Comparison of ENCODE assay signal across 8 cellular contexts in genomic region chr2:10412380-10412779, GRCh38. TPM values are rescaled to one million over a fixed set of nuclear protein-coding genes. Genes with fewer than 3 reads are reported as not detected.
A peak's percentile ranks its signal among the peaks of the same experiment; 100 is the strongest.
DNase-seq lines count a peak whose midpoint lies in the region; ATAC-seq and TF ChIP-seq lines count a peak whose summit lies in the region.

No MANE protein-coding gene starts in this region.

- no peak overlapping the region for H3K18ac ChIP-seq in trophoblast cell (ENCODE audit: low read length)

- no peaks in the 10 kb centered on the region for H3K27me3 Mint-ChIP-seq in activated naive CD4-positive, alpha-beta T cell treated with anti-CD3 and anti-CD28 coated beads for 36 hours (ENCODE audit: low read depth)
- H3K27me3 Mint-ChIP-seq in activated naive CD8-positive, alpha-beta T cell treated with anti-CD3 and anti-CD28 coated beads, Interleukin-2, amount 50 U/mL, for 24 hours, result no peaks in the 10 kb centered on the region
- no peaks in the 10 kb centered on the region for H3K27me3 Mint-ChIP-seq in CD8-positive, alpha-beta T cell (ENCODE audit: low read depth)
- H3K27me3 Mint-ChIP-seq in naive thymus-derived CD8-positive, alpha-beta T cell, result no peaks in the 10 kb centered on the region

- H3K36me3 ChIP-seq in trophoblast cell (ENCODE audit: control insufficient read depth in 1 of 2, insufficient read depth in 2 of 2, low read length in 2 of 2), result peaks cover 2% of the 10 kb centered on the region in 2 experiments
- H3K36me3 ChIP-seq in CD8-positive, alpha-beta T cell (ENCODE audit: insufficient read depth, low read length), result no peaks in the 10 kb centered on the region

- peaks cover 4 to 11% of the 10 kb centered on the region in 2 experiments for H3K4me1 ChIP-seq in trophoblast cell (ENCODE audit: control insufficient read depth in 1 of 2, insufficient read depth in 2 of 2, low read length in 2 of 2)
- peaks cover 21% of the 10 kb centered on the region for H3K4me1 ChIP-seq in CD8-positive, alpha-beta T cell (ENCODE audit: insufficient read depth, low read length)

- no peak overlapping the region for H2BK5ac ChIP-seq in trophoblast cell (ENCODE audit: low read depth, low read length, poor library complexity)

- no peak overlapping the region for H2BK120ac ChIP-seq in trophoblast cell (ENCODE audit: insufficient read depth, low read length, poor library complexity)

- H3K4me3 Mint-ChIP-seq in activated naive CD4-positive, alpha-beta T cell treated with anti-CD3 and anti-CD28 coated beads for 36 hours, result no peak overlapping the region
- no peak overlapping the region for H3K4me3 Mint-ChIP-seq in activated naive CD8-positive, alpha-beta T cell treated with anti-CD3 and anti-CD28 coated beads, Interleukin-2, amount 50 U/mL, for 24 hours
- H3K4me3 Mint-ChIP-seq in CD8-positive, alpha-beta T cell, result no peak overlapping the region
- H3K4me3 Mint-ChIP-seq in naive thymus-derived CD8-positive, alpha-beta T cell, result no peak overlapping the region

- no peak overlapping the region for H2BK12ac ChIP-seq in trophoblast cell (ENCODE audit: low read length)

- H3K79me1 ChIP-seq in trophoblast cell (ENCODE audit: low read length), result no peaks in the 10 kb centered on the region

- peaks cover 23% of the 10 kb centered on the region for H3K4me1 Mint-ChIP-seq in activated naive CD4-positive, alpha-beta T cell treated with anti-CD3 and anti-CD28 coated beads for 36 hours (ENCODE audit: low read depth)
- peaks cover 45% of the 10 kb centered on the region for H3K4me1 Mint-ChIP-seq in activated naive CD8-positive, alpha-beta T cell treated with anti-CD3 and anti-CD28 coated beads, Interleukin-2, amount 50 U/mL, for 24 hours
- H3K4me1 Mint-ChIP-seq in CD8-positive, alpha-beta T cell (ENCODE audit: low read depth), result peaks cover 24% of the 10 kb centered on the region
- H3K4me1 Mint-ChIP-seq in naive thymus-derived CD8-positive, alpha-beta T cell, result peaks cover 24 to 45% (median 34%) of the 10 kb centered on the region in 4 donors

- intact Hi-C loops in activated naive CD4-positive, alpha-beta T cell treated with anti-CD3 and anti-CD28 coated beads for 36 hours (cut with micrococcal nuclease), result no loop called here
- intact Hi-C loops in cardiac septum (cut with DNase I), result no loop called here
- intact Hi-C loops in CD8-positive, alpha-beta T cell (cut with DNase I, micrococcal nuclease), result no loop called here

- H4K91ac ChIP-seq in trophoblast cell (ENCODE audit: low read depth, low read length), result no peak overlapping the region

- POLR2A ChIA-PET in CD8-positive, alpha-beta T cell (lab: Charles Lee), result no interaction called here
- POLR2A ChIA-PET in naive thymus-derived CD8-positive, alpha-beta T cell (lab: Charles Lee), result no interaction called here

- H3K36me3 Mint-ChIP-seq in activated naive CD4-positive, alpha-beta T cell treated with anti-CD3 and anti-CD28 coated beads for 36 hours (ENCODE audit: low read depth), result peaks cover 5% of the 10 kb centered on the region
- H3K36me3 Mint-ChIP-seq in activated naive CD8-positive, alpha-beta T cell treated with anti-CD3 and anti-CD28 coated beads, Interleukin-2, amount 50 U/mL, for 24 hours (ENCODE audit: low read depth), result peaks cover 14% of the 10 kb centered on the region
- H3K36me3 Mint-ChIP-seq in CD8-positive, alpha-beta T cell, result peaks cover 24% of the 10 kb centered on the region
- peaks cover 0 to 13% (median 0%) of the 10 kb centered on the region in 3 donors for H3K36me3 Mint-ChIP-seq in naive thymus-derived CD8-positive, alpha-beta T cell

- no peak overlapping the region for H3K27ac Mint-ChIP-seq in activated naive CD4-positive, alpha-beta T cell treated with anti-CD3 and anti-CD28 coated beads for 36 hours
- H3K27ac Mint-ChIP-seq in activated naive CD8-positive, alpha-beta T cell treated with anti-CD3 and anti-CD28 coated beads, Interleukin-2, amount 50 U/mL, for 24 hours, result no peak overlapping the region
- no peak overlapping the region for H3K27ac Mint-ChIP-seq in CD8-positive, alpha-beta T cell
- H3K27ac Mint-ChIP-seq in naive thymus-derived CD8-positive, alpha-beta T cell, result peak overlapping the region in 3 of 10 donors; percentile 22 to 69 (median 28)

- H3K27me3 ChIP-seq in trophoblast cell (ENCODE audit: insufficient read depth, low read length), result no peaks in the 10 kb centered on the region
- H3K27me3 ChIP-seq in CD8-positive, alpha-beta T cell (ENCODE audit: insufficient read depth, low read length), result no peaks in the 10 kb centered on the region

- H3K79me2 ChIP-seq in trophoblast cell (ENCODE audit: control insufficient read depth, insufficient read depth, low read length, poor library complexity), result no peaks in the 10 kb centered on the region

- WGBS in trophoblast cell (ENCODE audit: extremely low coverage, insufficient coverage, insufficient read length), result no CpG with 5 or more reads among the region's 3 CpGs

- H3K4me3 ChIP-seq in Jurkat, Clone E6-1 (ENCODE audit: low read length), result no peak overlapping the region
- no peak overlapping the region for H3K4me3 ChIP-seq in trophoblast cell (ENCODE audit: low read depth, low read length)
- H3K4me3 ChIP-seq in CD8-positive, alpha-beta T cell (ENCODE audit: low read depth, low read length), result no peak overlapping the region

- peak; percentile 69 for DNase-seq in activated naive CD4-positive, alpha-beta T cell treated with anti-CD3 and anti-CD28 coated beads for 36 hours
- no peak for DNase-seq in activated naive CD4-positive, alpha-beta T cell (lab: John Stamatoyannopoulos, UW)
- DNase-seq in Jurkat, Clone E6-1 (ENCODE audit: low read depth, low spot score), result peak; percentile 21
- DNase-seq in activated naive CD8-positive, alpha-beta T cell treated with anti-CD3 and anti-CD28 coated beads, Interleukin-2, amount 50 U/mL, for 24 hours, result peak; percentile 30
- peak in 1 of 2 donors; percentile 48 for DNase-seq in trophoblast cell
- DNase-seq in cardiac septum (ENCODE audit: low spot score), result no peak
- DNase-seq in CD8-positive, alpha-beta T cell, result no peak
- no peak for DNase-seq in naive thymus-derived CD8-positive, alpha-beta T cell

- no peak overlapping the region for H3K4ac ChIP-seq in trophoblast cell (ENCODE audit: low read depth, low read length)

- H3K9ac ChIP-seq in trophoblast cell (ENCODE audit: low read length), result no peak overlapping the region

- H3K27ac ChIP-seq in trophoblast cell (ENCODE audit: low read depth, low read length), result no peak overlapping the region
- no peak overlapping the region for H3K27ac ChIP-seq in CD8-positive, alpha-beta T cell (ENCODE audit: low read depth, low read length)

- peak overlapping the region; percentile 33 for H4K8ac ChIP-seq in trophoblast cell (ENCODE audit: low read depth, low read length)

- H3K14ac ChIP-seq in trophoblast cell (ENCODE audit: low read length), result no peak overlapping the region

- no peak overlapping the region for H2AFZ ChIP-seq in trophoblast cell (ENCODE audit: insufficient read depth, low read length, poor library complexity)

- H2AK5ac ChIP-seq in trophoblast cell (ENCODE audit: low read length), result no peak overlapping the region

- H3K9me3 Mint-ChIP-seq in activated naive CD4-positive, alpha-beta T cell treated with anti-CD3 and anti-CD28 coated beads for 36 hours, result no peaks in the 10 kb centered on the region
- no peaks in the 10 kb centered on the region for H3K9me3 Mint-ChIP-seq in activated naive CD8-positive, alpha-beta T cell treated with anti-CD3 and anti-CD28 coated beads, Interleukin-2, amount 50 U/mL, for 24 hours
- no peaks in the 10 kb centered on the region for H3K9me3 Mint-ChIP-seq in CD8-positive, alpha-beta T cell
- no peaks in the 10 kb centered on the region for H3K9me3 Mint-ChIP-seq in naive thymus-derived CD8-positive, alpha-beta T cell

- no peak overlapping the region for H4K12ac ChIP-seq in trophoblast cell (ENCODE audit: low read depth, low read length)

- no peak for TF ChIP-seq CTCF in CD8-positive, alpha-beta T cell (IDR thresholded peaks at IDR 0.05)

- ATAC-seq in activated naive CD8-positive, alpha-beta T cell treated with anti-CD3 and anti-CD28 coated beads, Interleukin-2, amount 50 U/mL, for 24 hours, result no peak
- no peak for ATAC-seq in CD8-positive, alpha-beta T cell
- ATAC-seq in naive thymus-derived CD8-positive, alpha-beta T cell, result no peak

- no peak overlapping the region for H3K4me2 ChIP-seq in trophoblast cell (ENCODE audit: low read length)

- H3K9me3 ChIP-seq in trophoblast cell (ENCODE audit: insufficient read depth, low read depth, low read length), result no peaks in the 10 kb centered on the region
- H3K9me3 ChIP-seq in CD8-positive, alpha-beta T cell (ENCODE audit: low read length), result no peaks in the 10 kb centered on the region

- H3K23ac ChIP-seq in trophoblast cell (ENCODE audit: low read length), result no peak overlapping the region

- CTCF ChIA-PET in activated naive CD4-positive, alpha-beta T cell treated with anti-CD3 and anti-CD28 coated beads for 36 hours (lab: Charles Lee), result interaction anchor here (0.9 to 1.1 kb wide), 2 partner anchors 23 to 272 kb away, joined by 3 read pairs; no protein-coding TSS in a partner anchor
- CTCF ChIA-PET in CD8-positive, alpha-beta T cell (lab: Charles Lee), result interaction anchor here (8.6 kb wide), 1 partner anchor 21 kb away, joined by 126 read pairs; no protein-coding TSS in a partner anchor

RNA-seq across cellular contexts. Expression of gene ODC1, which starts 35.7 kb away (rescaled TPM):
- total RNA-seq in activated naive CD4-positive, alpha-beta T cell treated with anti-CD3 and anti-CD28 coated beads for 36 hours, result 100 to 1,000 TPM; 174 to 177 TPM
- polyA plus RNA-seq in Jurkat, Clone E6-1 (2012; ENCODE audit: insufficient read depth, insufficient read length), result 187 TPM
- polyA plus RNA-seq in trophoblast cell (2013), result 175 and 189 TPM in 2 replicates
- total RNA-seq in cardiac septum, result 58.0 TPM
- total RNA-seq in CD8-positive, alpha-beta T cell, result 100 to 1,000 TPM; 157 to 162 TPM
- total RNA-seq in naive thymus-derived CD8-positive, alpha-beta T cell, result 10 to 100 TPM; 49.2 to 57.1 TPM
- 10 to 100 TPM; 44.5 to 70.7 (median 60.9) TPM for polyA plus RNA-seq in naive thymus-derived CD8-positive, alpha-beta T cell

Comparison
In these comparisons a context has a peak if more than half of its experiments do, and no peak if none do; other contexts are left out.
1. DNase-seq: peak in activated naive CD4-positive, alpha-beta T cell treated with anti-CD3 and anti-CD28 coated beads for 36 hours (single experiment), Jurkat, Clone E6-1 (single experiment) and activated naive CD8-positive, alpha-beta T cell treated with anti-CD3 and anti-CD28 coated beads, Interleukin-2, amount 50 U/mL, for 24 hours (single experiment); none in activated naive CD4-positive, alpha-beta T cell (0 of 4), cardiac septum (single experiment), CD8-positive, alpha-beta T cell (0 of 7) and naive thymus-derived CD8-positive, alpha-beta T cell (0 of 10).